Comparison of ENCODE assay signal across 10 cellular contexts in the genomic region with DNA sequence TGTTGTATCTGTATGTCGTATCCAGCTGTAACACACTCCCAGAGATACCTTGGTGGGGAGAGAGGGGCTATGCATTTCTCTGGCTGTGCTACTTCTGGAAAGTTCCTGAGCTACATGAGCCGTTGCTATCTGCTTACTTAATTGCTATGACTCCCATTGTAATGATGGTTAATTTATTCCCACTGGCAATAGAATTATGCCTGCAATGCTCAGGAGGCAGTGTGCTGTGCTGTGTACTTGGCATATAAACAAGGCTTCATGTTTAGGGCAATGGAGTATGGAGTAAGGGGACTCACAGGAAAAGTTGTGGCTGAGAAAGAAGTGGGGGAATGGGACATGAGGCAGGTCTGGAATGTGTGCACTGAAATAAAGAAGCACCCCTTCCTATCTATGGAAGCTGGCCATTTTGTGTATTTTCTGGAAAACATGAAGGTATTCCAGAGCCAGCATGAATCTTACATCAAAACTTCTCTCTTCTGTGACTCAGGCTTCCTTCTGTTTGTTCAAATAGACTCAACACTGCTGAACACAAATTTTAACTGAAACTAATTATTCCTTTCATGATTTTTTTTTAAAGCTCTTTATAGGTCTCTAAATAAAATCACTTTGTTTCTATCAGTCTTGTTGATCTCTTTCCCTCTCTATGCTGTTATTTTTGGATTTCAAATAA. TPM values are rescaled to one million over a fixed set of nuclear protein-coding genes. Genes with fewer than 3 reads are reported as not detected.
DNase-seq lines count a peak whose midpoint lies in the region; ATAC-seq and TF ChIP-seq lines count a peak whose summit lies in the region.
"Had no signal": no experiment of that assay in that cellular context is flagged by ENCODE, and none has a peak within 500 bp of the region (broad histone marks: within the 10 kb centered on the region; RNA-seq: fewer than 3 reads in every experiment).

No MANE protein-coding gene starts in this region.

- intact Hi-C loops in upper lobe of right lung (cut with DNase I) = no loop called here

- H3K36me3 Mint-ChIP-seq in activated naive CD4-positive, alpha-beta T cell treated with anti-CD3 and anti-CD28 coated beads, Interleukin-2, amount 10 ng/mL, durations not matched to agents 7 days and 5 days = peaks cover 84% of the 10 kb centered on the region
- peaks cover 75% of the 10 kb centered on the region for H3K36me3 Mint-ChIP-seq in activated naive CD8-positive, alpha-beta T cell treated with anti-CD3 and anti-CD28 coated beads, Interleukin-2, amount 50 U/mL, for 24 hours (ENCODE audit: low read depth)
- peaks cover 39% of the 10 kb centered on the region for H3K36me3 Mint-ChIP-seq in memory B cell

- peaks cover 76% of the 10 kb centered on the region for H3K36me3 ChIP-seq in upper lobe of right lung

- H3K27me3 Mint-ChIP-seq in activated naive CD4-positive, alpha-beta T cell treated with anti-CD3 and anti-CD28 coated beads, Interleukin-2, amount 10 ng/mL, durations not matched to agents 7 days and 5 days = no peaks in the 10 kb centered on the region
- no peaks in the 10 kb centered on the region for H3K27me3 Mint-ChIP-seq in activated naive CD8-positive, alpha-beta T cell treated with anti-CD3 and anti-CD28 coated beads, Interleukin-2, amount 50 U/mL, for 24 hours
- H3K27me3 Mint-ChIP-seq in memory B cell = no peaks in the 10 kb centered on the region

- H3K27ac Mint-ChIP-seq in activated naive CD4-positive, alpha-beta T cell treated with anti-CD3 and anti-CD28 coated beads, Interleukin-2, amount 10 ng/mL, durations not matched to agents 7 days and 5 days = peak overlapping the region; percentile 90
- peak overlapping the region; percentile 93 for H3K27ac Mint-ChIP-seq in activated naive CD8-positive, alpha-beta T cell treated with anti-CD3 and anti-CD28 coated beads, Interleukin-2, amount 50 U/mL, for 24 hours
- H3K27ac Mint-ChIP-seq in memory B cell = peak overlapping the region; percentile 86

- H3K4me1 Mint-ChIP-seq in activated naive CD4-positive, alpha-beta T cell treated with anti-CD3 and anti-CD28 coated beads, Interleukin-2, amount 10 ng/mL, durations not matched to agents 7 days and 5 days = peaks cover 86% of the 10 kb centered on the region
- H3K4me1 Mint-ChIP-seq in activated naive CD8-positive, alpha-beta T cell treated with anti-CD3 and anti-CD28 coated beads, Interleukin-2, amount 50 U/mL, for 24 hours = peaks cover 86% of the 10 kb centered on the region
- peaks cover 41% of the 10 kb centered on the region for H3K4me1 Mint-ChIP-seq in memory B cell

- H3K27me3 ChIP-seq in upper lobe of right lung = no peaks in the 10 kb centered on the region

- CTCF ChIA-PET in activated naive CD4-positive, alpha-beta T cell treated with anti-CD3 and anti-CD28 coated beads, Interleukin-2, amount 10 ng/mL, durations not matched to agents 7 days and 5 days (lab: Charles Lee) = interaction anchor here (0.6 to 5.5 kb wide), 4 partner anchors 14 to 135 kb away, joined by 3 to 66 read pairs (median 4); no protein-coding TSS in a partner anchor

- no peak overlapping the region for H3K4me3 Mint-ChIP-seq in activated naive CD4-positive, alpha-beta T cell treated with anti-CD3 and anti-CD28 coated beads, Interleukin-2, amount 10 ng/mL, durations not matched to agents 7 days and 5 days
- H3K4me3 Mint-ChIP-seq in activated naive CD8-positive, alpha-beta T cell treated with anti-CD3 and anti-CD28 coated beads, Interleukin-2, amount 50 U/mL, for 24 hours = no peak overlapping the region
- H3K4me3 Mint-ChIP-seq in memory B cell = no peak overlapping the region

- no peak for TF ChIP-seq CTCF in upper lobe of right lung (IDR thresholded peaks at IDR 0.05)

- no peaks in the 10 kb centered on the region for H3K9me3 ChIP-seq in upper lobe of right lung

- H3K4me1 ChIP-seq in upper lobe of right lung = peaks cover 22% of the 10 kb centered on the region

- no peak for DNase-seq in activated naive CD4-positive, alpha-beta T cell treated with anti-CD3 and anti-CD28 coated beads, Interleukin-2, amount 10 ng/mL, durations not matched to agents 7 days and 5 days
- no peak for DNase-seq in activated naive CD4-positive, alpha-beta T cell treated with anti-CD3 and anti-CD28 coated beads, Interleukin-2, amount 50 U/mL, for 16 hours
- DNase-seq in activated naive CD8-positive, alpha-beta T cell treated with anti-CD3 and anti-CD28 coated beads, Interleukin-2, amount 50 U/mL, for 24 hours = no peak
- DNase-seq in memory B cell (ENCODE audit: low spot score in 2 of 2) (no peak), upper lobe of right lung (no peak), SIG-M5 (lab: John Stamatoyannopoulos, UW) (no peak), C1 segment of cervical spinal cord (lab: John Stamatoyannopoulos, UW) (no peak)
- no peak for DNase-seq in activated effector memory CD4-positive, alpha-beta T cell treated with anti-CD3 and anti-CD28 coated beads, Interleukin-2, amount 50 U/mL, for 16 hours
- DNase-seq: foreskin melanocyte had no signal

- ATAC-seq in activated naive CD8-positive, alpha-beta T cell treated with anti-CD3 and anti-CD28 coated beads, Interleukin-2, amount 50 U/mL, for 24 hours = no peak
- ATAC-seq in memory B cell (ENCODE audit: low read depth) (no peak), upper lobe of right lung (no peak)
- ATAC-seq: left lobe of liver had no signal

- no peaks in the 10 kb centered on the region for H3K9me3 Mint-ChIP-seq in activated naive CD4-positive, alpha-beta T cell treated with anti-CD3 and anti-CD28 coated beads, Interleukin-2, amount 10 ng/mL, durations not matched to agents 7 days and 5 days
- H3K9me3 Mint-ChIP-seq in activated naive CD8-positive, alpha-beta T cell treated with anti-CD3 and anti-CD28 coated beads, Interleukin-2, amount 50 U/mL, for 24 hours = peaks cover 4% of the 10 kb centered on the region
- no peaks in the 10 kb centered on the region for H3K9me3 Mint-ChIP-seq in memory B cell

- H3K4me3 ChIP-seq in upper lobe of right lung = no peak overlapping the region

- H3K27ac ChIP-seq in upper lobe of right lung = peak overlapping the region; percentile 17

RNA-seq across cellular contexts. Expression of a gene that starts 40.6 kb away (rescaled TPM):
- total RNA-seq in upper lobe of right lung = 548 TPM
